Comparison of ENCODE assay signal across 12 cellular contexts in the genomic region with DNA sequence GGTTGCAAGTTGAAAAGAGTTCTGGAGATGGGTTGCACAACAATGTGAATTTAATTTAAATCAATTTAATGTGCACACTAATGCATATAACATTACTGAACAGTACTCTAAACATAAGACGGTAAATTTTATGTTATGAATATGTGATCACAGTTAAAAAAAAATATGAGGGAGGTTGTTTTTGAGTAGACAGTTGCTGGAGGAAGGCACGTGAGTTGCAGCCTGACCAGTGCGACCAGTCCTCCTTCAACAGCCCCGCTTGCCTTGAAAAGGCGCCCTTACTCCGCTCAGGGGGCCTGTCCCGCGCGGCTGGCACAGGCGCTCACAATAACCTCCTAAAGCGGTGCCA. TPM values are rescaled to one million over a fixed set of nuclear protein-coding genes. Genes with fewer than 3 reads are reported as not detected.
DNase-seq lines count a peak whose midpoint lies in the region; ATAC-seq, FAIRE-seq and TF ChIP-seq lines count a peak whose summit lies in the region.
"Had no signal": no experiment of that assay in that cellular context is flagged by ENCODE, and none has a peak within 500 bp of the region (broad histone marks: within the 10 kb centered on the region; RNA-seq: fewer than 3 reads in every experiment).

No MANE protein-coding gene starts in this region.

- H3K79me2 ChIP-seq in GM12878 (ENCODE audit: control insufficient read depth, insufficient read depth, low read length), result no peaks in the 10 kb centered on the region

- H3K27ac ChIP-seq in A549, result no peak overlapping the region
- no peak overlapping the region for H3K27ac ChIP-seq in HEK293 (ENCODE audit: extremely low read depth, low read depth, low read length)
- no peak overlapping the region for H3K27ac ChIP-seq in GM12878 (ENCODE audit: control insufficient read depth, insufficient read depth)
- no peak overlapping the region for H3K27ac ChIP-seq in right lobe of liver

- H3K4me2 ChIP-seq in A549 (peak overlapping the region; percentile 85), GM12878 (ENCODE audit: control insufficient read depth, insufficient read depth) (peak overlapping the region; percentile 4; the same call in 1 of the 2 replicates)

- TF ChIP-seq CTCF in A549 (IDR thresholded peaks at IDR 0.05) (no peak), HEK293 (tag by site-specific recombination; IDR thresholded peaks at IDR 0.05) (no peak), GM12878 (IDR thresholded peaks at IDR 0.05 in 2 of 3, conservative IDR thresholded peaks at IDR 0.05 in 1 of 3; ENCODE audit: control insufficient read depth in 2 of 3, extremely low read depth in 1 of 3, insufficient read depth in 1 of 3, low read depth in 3 of 3, low read length in 3 of 3) (no peak), natural killer cell (IDR thresholded peaks at IDR 0.05) (no peak), right lobe of liver (IDR thresholded peaks at IDR 0.05) (no peak)

- ATAC-seq in A549 (no peak), GM12878 (no peak), natural killer cell (no peak), right lobe of liver (no peak), GM18868 (IDR thresholded peaks at IDR 0.05; ENCODE audit: unreplicated experiment) (no peak)

- peak overlapping the region; percentile 70 for H3K4me3 Mint-ChIP-seq in natural killer cell

- BruUV-seq in GM12878 (replicated peaks; lab: Mats Ljungman, UMichigan), result no TSS peak

- in situ Hi-C loops in GM12878 (cut with MboI), result no loop called here

- RAD21 ChIA-PET in GM12878 (lab: Charles Lee; ENCODE audit: unreplicated experiment), result no interaction called here

- no peak overlapping the region for H3K9ac ChIP-seq in GM12878 (ENCODE audit: control insufficient read depth, insufficient read depth, low read length)

- TF ChIP-seq EP300 in A549 (IDR thresholded peaks at IDR 0.05), result no peak
- TF ChIP-seq EP300 in GM12878 (IDR thresholded peaks at IDR 0.05; ENCODE audit: borderline replicate concordance in 1 of 2, control insufficient read depth in 1 of 2, low read depth in 2 of 2, low read length in 2 of 2), result no peak

- SMC1A ChIA-PET in GM12878 (lab: Charles Lee; ENCODE audit: uncharacterized antibody, unreplicated experiment), result no interaction called here

- intact Hi-C loops in GM12878 (cut with micrococcal nuclease; ENCODE audit: unreplicated experiment) (no loop called here), natural killer cell (cut with micrococcal nuclease) (no loop called here), right lobe of liver (cut with DNase I) (no loop called here)

- POLR2A ChIA-PET in A549 (lab: Yijun Ruan, JAX) (no interaction called here), HEK293 (lab: Yijun Ruan, JAX) (no interaction called here), GM12878 (lab: Charles Lee) (no interaction called here)

- no peaks in the 10 kb centered on the region for H3K36me3 ChIP-seq in HEK293 (ENCODE audit: control insufficient read depth in 2 of 2, insufficient read depth in 1 of 2, low read length in 2 of 2)
- no peaks in the 10 kb centered on the region for H3K36me3 ChIP-seq in GM12878 (ENCODE audit: control insufficient read depth in 2 of 2, insufficient read depth in 2 of 2, low read length in 1 of 2)
- H3K36me3 ChIP-seq in right lobe of liver, result no peaks in the 10 kb centered on the region

- H3K27me3 ChIP-seq in GM12878 (replicated peaks in 1 of 2; ENCODE audit: control insufficient read depth in 2 of 2, insufficient read depth in 2 of 2, low read length in 1 of 2) (peaks cover 12 to 46% of the 10 kb centered on the region in 2 experiments), right lobe of liver (peaks cover 0 to 38% of the 10 kb centered on the region in 2 donors)

- CTCF ChIA-PET in A549 (lab: Yijun Ruan, JAX), result interaction anchor here (1.0 kb wide), 1 partner anchor 10 kb away, joined by 3 read pairs; no protein-coding TSS in a partner anchor
- CTCF ChIA-PET in HEK293 (lab: Yijun Ruan, JAX), result interaction anchor here (0.7 kb wide), 1 partner anchor 11 kb away, joined by 3 read pairs; no protein-coding TSS in a partner anchor
- CTCF ChIA-PET in GM12878 (lab: Yijun Ruan, JAX), result no interaction called here

- H3K4me1 ChIP-seq in A549 (0 out of 3 replicates have a peak, but pooled peaks cover 4% of the 10 kb centered on the region), HEK293 (ENCODE audit: control insufficient read depth, insufficient read depth, low read length) (peaks cover 4% of the 10 kb centered on the region; the same call in 1 of the 2 replicates), GM12878 (ENCODE audit: control insufficient read depth, insufficient read depth, low read length) (no peaks in the 10 kb centered on the region; the same call in 1 of the 2 replicates), right lobe of liver (peaks cover 0 to 20% (median 6%) of the 10 kb centered on the region in 4 donors)

- WGBS in A549 (ENCODE audit: missing lambda C conversion rate), result 23% methylated on average over 4 of the region's 11 CpGs
- WGBS in GM12878 (ENCODE audit: insufficient coverage, insufficient replicate concordance, low lambda C conversion rate, missing lambda C conversion rate), result 21% methylated on average over 10 of the region's 11 CpGs
- WGBS in right lobe of liver (ENCODE audit: insufficient coverage, low coverage, low lambda C conversion rate, missing lambda C conversion rate), result 15% methylated on average over 4 of the region's 11 CpGs

- TF ChIP-seq RAD21 in A549 (conservative IDR thresholded peaks at IDR 0.05 in 1 of 2, IDR thresholded peaks at IDR 0.05 in 1 of 2) (no peak), GM12878 (IDR thresholded peaks at IDR 0.05; ENCODE audit: insufficient read depth, low read depth, low read length) (no peak)

- no peaks in the 10 kb centered on the region for H3K36me3 Mint-ChIP-seq in natural killer cell

- H3K9me3 ChIP-seq in A549, result peaks cover 8% of the 10 kb centered on the region
- H3K9me3 ChIP-seq in HEK293 (ENCODE audit: control insufficient read depth, insufficient read depth, low read depth, low read length), result no peaks in the 10 kb centered on the region
- H3K9me3 ChIP-seq in GM12878 (replicated peaks; ENCODE audit: control insufficient read depth, insufficient read depth, low read length), result no peaks in the 10 kb centered on the region; the same call in 1 of the 3 replicates
- H3K9me3 ChIP-seq in right lobe of liver, result no peaks in the 10 kb centered on the region

- peak overlapping the region; percentile 42 for H3K4me3 ChIP-seq in A549
- no peak overlapping the region for H3K4me3 ChIP-seq in HEK293 (ENCODE audit: low read depth, low read length)
- H3K4me3 ChIP-seq in GM12878, result no peak overlapping the region
- H3K4me3 ChIP-seq in right lobe of liver, result peak overlapping the region in 1 of 3 donors; percentile 38

- H3K4me1 Mint-ChIP-seq in natural killer cell, result peaks cover 9 to 15% of the 10 kb centered on the region in 2 donors

- H4K20me1 ChIP-seq in GM12878 (ENCODE audit: control insufficient read depth, insufficient read depth), result no peaks in the 10 kb centered on the region

- H3K27me3 Mint-ChIP-seq in natural killer cell (ENCODE audit: low read depth in 2 of 2), result peaks cover 64 to 67% of the 10 kb centered on the region in 2 donors

- no peak for DNase-seq in A549 (ENCODE audit: low read depth in 1 of 2, low spot score in 1 of 2)
- DNase-seq in GM12878 (ENCODE audit: low read depth, low spot score), result no peak
- no peak for DNase-seq in natural killer cell
- no peak for DNase-seq in erythroblast (lab: John Stamatoyannopoulos, UW)
- DNase-seq in right lobe of liver, result no peak
- no peak for DNase-seq in cortex of kidney (lab: John Stamatoyannopoulos, UW)
- DNase-seq: effector CD4-positive, alpha-beta T cell had no signal

- H3K27ac Mint-ChIP-seq in natural killer cell, result no peak overlapping the region
- H3K27ac Mint-ChIP-seq: activated naive CD4-positive, alpha-beta T cell treated with anti-CD3 and anti-CD28 coated beads for 36 hours had no signal

- no peaks in the 10 kb centered on the region for H3K9me3 Mint-ChIP-seq in natural killer cell
- H3K9me3 Mint-ChIP-seq: activated naive CD4-positive, alpha-beta T cell treated with anti-CD3 and anti-CD28 coated beads for 36 hours had no signal

- no peak overlapping the region for H2AFZ ChIP-seq in GM12878 (ENCODE audit: control insufficient read depth, low read depth, low read length)

- no peak for FAIRE-seq in A549 (lab: Jason Lieb, UNC)
- FAIRE-seq in GM12878 (lab: Jason Lieb, UNC), result no peak
- FAIRE-seq: G401.6 had no signal

- TF ChIP-seq POLR2A in A549 (IDR thresholded peaks at IDR 0.05; ENCODE audit: low read length), result no peak
- no peak for TF ChIP-seq POLR2A in GM12878 (IDR thresholded peaks at IDR 0.05; ENCODE audit: low read depth, low read length)
- TF ChIP-seq POLR2A in erythroblast (IDR thresholded peaks at IDR 0.05; ENCODE audit: low read length), result no peak
- TF ChIP-seq POLR2A in right lobe of liver (IDR thresholded peaks at IDR 0.05), result no peak

RNA-seq across cellular contexts. Expression of gene OLIG1, which starts 0.3 kb away (rescaled TPM):
- polyA plus RNA-seq in A549 (2011; rRNA removed) (not detected in 2 replicates), A549 (2017; fragmentation: RNase III; extraction: RNeasy Plus Mini Kit Qiagen cat#74134 plus additional on column Dnase treatment) (not detected in 3 replicates), GM12878 (2011; rRNA removed) (not detected in 2 replicates), GM12878 (2014; fragmentation: Illumina TruSeq; extraction: Trizol) (not detected in 2 replicates), GM12878 (2014; fragmentation: Nextera tagmentation; extraction: Ambion mirVana) (not detected), GM12878 (2014; rRNA removed) (not detected in 2 replicates), GM12878 (2016; fragmentation: Nextera tagmentation; extraction: Ambion mirVana) (not detected)
- 0.01 TPM in 1 of 2 replicates, not detected in the other for polyA plus RNA-seq in A549 (2012; cell fraction: cytosol; rRNA removed)
- 0.04 and 0.12 TPM in 2 replicates for polyA plus RNA-seq in A549 (2012; cell fraction: nucleus; rRNA removed)
- not detected in 2 replicates for polyA minus RNA-seq in A549 (2011; rRNA and poly(A)+ RNA removed)
- total RNA-seq in GM12878 (2013; cell fraction: nucleolus; rRNA removed), result not detected in 2 replicates
- total RNA-seq in GM12878 (2014; rRNA removed) (not detected in 2 replicates), GM12878 (2014; rRNA removed; fragmentation: Illumina TruSeq; extraction: Trizol) (not detected in 2 replicates), GM12878 (2021) (not detected in 2 replicates), natural killer cell (1 to 10 TPM in 1 of 3 donors, under 1 TPM in 2; 0.47 to 1.4 (median 0.48) TPM), right lobe of liver (not detected)
- polyA plus RNA-seq in GM12878 (2011; ENCODE audit: low read depth), result not detected
- polyA plus RNA-seq in GM12878 (2011; cell fraction: cytosol; rRNA removed), result not detected in 2 replicates
- not detected in 2 replicates for polyA plus RNA-seq in GM12878 (2011; cell fraction: nucleus; rRNA removed)
- 0.17 TPM in 1 of 2 replicates, not detected in the other for polyA plus RNA-seq in GM12878 (2012)
- not detected in 2 replicates for polyA minus RNA-seq in GM12878 (2011; rRNA and poly(A)+ RNA removed)
- not detected in 2 replicates for polyA minus RNA-seq in GM12878 (2011; cell fraction: cytosol; rRNA and poly(A)+ RNA removed)
- not detected in 2 replicates for polyA minus RNA-seq in GM12878 (2011; cell fraction: nucleus; rRNA and poly(A)+ RNA removed)
- total RNA-seq: activated naive CD4-positive, alpha-beta T cell treated with anti-CD3 and anti-CD28 coated beads for 36 hours; lung microvascular endothelial cell had no signal

RNA-seq across cellular contexts. Expression of gene OLIG2, which starts 43.9 kb away (rescaled TPM):
- polyA plus RNA-seq in A549 (2011; rRNA removed) (not detected in 2 replicates), A549 (2017; fragmentation: RNase III; extraction: RNeasy Plus Mini Kit Qiagen cat#74134 plus additional on column Dnase treatment) (not detected in 3 replicates), GM12878 (2011; rRNA removed) (not detected in 2 replicates), GM12878 (2014; fragmentation: Illumina TruSeq; extraction: Trizol) (not detected in 2 replicates), GM12878 (2014; fragmentation: Nextera tagmentation; extraction: Ambion mirVana) (not detected), GM12878 (2014; rRNA removed) (not detected in 2 replicates), GM12878 (2016; fragmentation: Nextera tagmentation; extraction: Ambion mirVana) (not detected)
- polyA plus RNA-seq in A549 (2012; cell fraction: cytosol; rRNA removed), result not detected in 2 replicates
- polyA plus RNA-seq in A549 (2012; cell fraction: nucleus; rRNA removed), result not detected in 2 replicates
- polyA minus RNA-seq in A549 (2011; rRNA and poly(A)+ RNA removed), result 0.04 TPM in 1 of 2 replicates, not detected in the other
- total RNA-seq in GM12878 (2013; cell fraction: nucleolus; rRNA removed), result not detected in 2 replicates
- total RNA-seq in GM12878 (2014; rRNA removed) (not detected in 2 replicates), GM12878 (2014; rRNA removed; fragmentation: Illumina TruSeq; extraction: Trizol) (not detected in 2 replicates), GM12878 (2021) (not detected in 2 replicates), natural killer cell (not detected), right lobe of liver (not detected)
- polyA plus RNA-seq in GM12878 (2011; ENCODE audit: low read depth), result not detected
- not detected in 2 replicates for polyA plus RNA-seq in GM12878 (2011; cell fraction: cytosol; rRNA removed)
- not detected in 2 replicates for polyA plus RNA-seq in GM12878 (2011; cell fraction: nucleus; rRNA removed)
- polyA plus RNA-seq in GM12878 (2012), result not detected in 2 replicates
- polyA minus RNA-seq in GM12878 (2011; rRNA and poly(A)+ RNA removed), result not detected in 2 replicates
- polyA minus RNA-seq in GM12878 (2011; cell fraction: cytosol; rRNA and poly(A)+ RNA removed), result not detected in 2 replicates
- polyA minus RNA-seq in GM12878 (2011; cell fraction: nucleus; rRNA and poly(A)+ RNA removed), result not detected in 2 replicates
- total RNA-seq: activated naive CD4-positive, alpha-beta T cell treated with anti-CD3 and anti-CD28 coated beads for 36 hours; lung microvascular endothelial cell had no signal
